9 cellular contexts compared by ENCODE assay signal in the genomic region with DNA sequence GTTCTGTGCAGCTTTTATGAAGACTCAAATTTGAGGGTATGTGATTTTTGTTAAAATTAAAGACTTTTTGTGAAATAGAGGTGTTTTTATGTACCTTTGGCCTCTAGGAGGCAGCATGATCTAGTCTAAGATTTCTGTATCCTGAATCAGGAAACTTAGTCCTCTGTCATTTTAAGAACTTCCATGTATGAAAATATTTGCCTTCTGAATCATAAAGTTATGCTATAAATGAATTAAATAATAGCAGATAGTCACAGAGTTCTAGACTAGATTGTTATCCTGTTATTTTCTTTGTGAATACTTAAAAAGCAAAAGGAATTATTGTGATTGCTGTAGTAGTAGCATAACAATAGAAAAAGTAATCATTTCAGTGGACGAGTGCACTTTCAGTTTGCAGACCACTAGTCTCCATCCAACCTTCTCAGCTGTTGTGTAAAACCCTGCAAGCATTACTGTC. TPM values are rescaled to one million over a fixed set of nuclear protein-coding genes. Genes with fewer than 3 reads are reported as not detected.
DNase-seq lines count a peak whose midpoint lies in the region; ATAC-seq and TF ChIP-seq lines count a peak whose summit lies in the region.
"Had no signal": no experiment of that assay in that cellular context is flagged by ENCODE, and none has a peak within 500 bp of the region (broad histone marks: within the 10 kb centered on the region; RNA-seq: fewer than 3 reads in every experiment).

No MANE protein-coding gene starts in this region.

- ATAC-seq in CD4-positive, CD25-positive, alpha-beta regulatory T cell (ENCODE audit: low read depth in 2 of 2): no peak
- ATAC-seq in HG03457 (IDR thresholded peaks at IDR 0.05; ENCODE audit: unreplicated experiment): no peak

- H3K4me3 ChIP-seq in CD4-positive, CD25-positive, alpha-beta regulatory T cell (ENCODE audit: low read depth, low read length): peak overlapping the region; percentile 21
- peak overlapping the region; percentile 54 for H3K4me3 ChIP-seq in fibroblast of pulmonary artery (replicated peaks; ENCODE audit: low read depth, low read length)
- no peak overlapping the region for H3K4me3 ChIP-seq in neutrophil (ENCODE audit: low read depth in 1 of 2, low read length in 1 of 2)

- H3K9me3 ChIP-seq in CD4-positive, CD25-positive, alpha-beta regulatory T cell (ENCODE audit: control insufficient read depth in 2 of 2, low read length in 2 of 2): no peaks in the 10 kb centered on the region
- H3K9me3 ChIP-seq in neutrophil: no peaks in the 10 kb centered on the region

- no peaks in the 10 kb centered on the region for H3K27me3 ChIP-seq in CD4-positive, CD25-positive, alpha-beta regulatory T cell (ENCODE audit: control insufficient read depth, insufficient read depth, low read length)
- no peaks in the 10 kb centered on the region for H3K27me3 ChIP-seq in neutrophil

- no peaks in the 10 kb centered on the region for H3K36me3 Mint-ChIP-seq in CD4-positive, CD25-positive, alpha-beta regulatory T cell

- H3K27ac Mint-ChIP-seq in CD4-positive, CD25-positive, alpha-beta regulatory T cell: no peak overlapping the region
- H3K27ac Mint-ChIP-seq: T-helper 1 cell treated with Interleukin-12 subunit alpha and Interleukin-12 subunit beta and Interleukin-4 antibody, amounts not matched to agents 30 μg/mL and 1 μg/mL, for 36 hours had no signal

- no peaks in the 10 kb centered on the region for H3K9me3 Mint-ChIP-seq in CD4-positive, CD25-positive, alpha-beta regulatory T cell
- H3K9me3 Mint-ChIP-seq: T-helper 1 cell treated with Interleukin-12 subunit alpha and Interleukin-12 subunit beta and Interleukin-4 antibody, amounts not matched to agents 30 μg/mL and 1 μg/mL, for 36 hours had no signal

- peak in 2 of 3 donors; percentile 4 to 69 for DNase-seq in CD4-positive, CD25-positive, alpha-beta regulatory T cell
- DNase-seq in GM19238 (ENCODE audit: insufficient read length, low spot score): peak; percentile 14
- DNase-seq in NCI-H1105 treated with DMSO at 0.1 percent for 48 hours (lab: John Stamatoyannopoulos, UW): peak; percentile 36
- DNase-seq in SW 1271 (lab: John Stamatoyannopoulos, UW): peak; percentile 27 to 88
- DNase-seq in fibroblast of pulmonary artery (ENCODE audit: low read depth): peak; percentile 89
- DNase-seq in effector CD4-positive, alpha-beta T cell: no peak

- H3K27me3 Mint-ChIP-seq in CD4-positive, CD25-positive, alpha-beta regulatory T cell: peaks cover 18% of the 10 kb centered on the region

- no peaks in the 10 kb centered on the region for H3K36me3 ChIP-seq in CD4-positive, CD25-positive, alpha-beta regulatory T cell (ENCODE audit: control insufficient read depth, insufficient read depth, low read length)
- no peaks in the 10 kb centered on the region for H3K36me3 ChIP-seq in neutrophil

- H3K4me1 Mint-ChIP-seq in CD4-positive, CD25-positive, alpha-beta regulatory T cell: no peaks in the 10 kb centered on the region

- no peaks in the 10 kb centered on the region for H3K4me1 ChIP-seq in CD4-positive, CD25-positive, alpha-beta regulatory T cell (ENCODE audit: control insufficient read depth, insufficient read depth, low read length, poor library complexity, severe bottlenecking)
- H3K4me1 ChIP-seq in neutrophil (ENCODE audit: control insufficient read depth in 1 of 2, insufficient read depth in 1 of 2, low read depth in 1 of 2, low read length in 1 of 2): peaks cover 8% of the 10 kb centered on the region in 2 experiments

- no peak overlapping the region for H3K27ac ChIP-seq in CD4-positive, CD25-positive, alpha-beta regulatory T cell (ENCODE audit: insufficient read depth, low read length, poor library complexity, severe bottlenecking)
- H3K27ac ChIP-seq in neutrophil: no peak overlapping the region

- no peak overlapping the region for H3K4me3 Mint-ChIP-seq in CD4-positive, CD25-positive, alpha-beta regulatory T cell
- H3K4me3 Mint-ChIP-seq: T-helper 1 cell treated with Interleukin-12 subunit alpha and Interleukin-12 subunit beta and Interleukin-4 antibody, amounts not matched to agents 30 μg/mL and 1 μg/mL, for 36 hours had no signal

- TF ChIP-seq CTCF in fibroblast of pulmonary artery (IDR thresholded peaks at IDR 0.05; ENCODE audit: low read length, missing control alignments): peak; percentile 57
- peak; percentile 45 for TF ChIP-seq CTCF in neutrophil (IDR thresholded peaks at IDR 0.05)

RNA-seq across cellular contexts. Expression of a gene that starts 56.3 kb away (rescaled TPM):
- 0.67 TPM for total RNA-seq in CD4-positive, CD25-positive, alpha-beta regulatory T cell
- polyA plus RNA-seq in CD4-positive, CD25-positive, alpha-beta regulatory T cell: under 1 TPM in 1 of 4 donors, not detected in 3; 0.02 TPM

Comparison
In these comparisons a context has a peak if more than half of its experiments do, and no peak if none do; other contexts are left out.
1. H3K4me3 ChIP-seq: peak in CD4-positive, CD25-positive, alpha-beta regulatory T cell (single experiment) and fibroblast of pulmonary artery (single experiment); none in neutrophil (0 of 2).